Comparison of ENCODE assay signal across 1 cellular context in the genomic region with DNA sequence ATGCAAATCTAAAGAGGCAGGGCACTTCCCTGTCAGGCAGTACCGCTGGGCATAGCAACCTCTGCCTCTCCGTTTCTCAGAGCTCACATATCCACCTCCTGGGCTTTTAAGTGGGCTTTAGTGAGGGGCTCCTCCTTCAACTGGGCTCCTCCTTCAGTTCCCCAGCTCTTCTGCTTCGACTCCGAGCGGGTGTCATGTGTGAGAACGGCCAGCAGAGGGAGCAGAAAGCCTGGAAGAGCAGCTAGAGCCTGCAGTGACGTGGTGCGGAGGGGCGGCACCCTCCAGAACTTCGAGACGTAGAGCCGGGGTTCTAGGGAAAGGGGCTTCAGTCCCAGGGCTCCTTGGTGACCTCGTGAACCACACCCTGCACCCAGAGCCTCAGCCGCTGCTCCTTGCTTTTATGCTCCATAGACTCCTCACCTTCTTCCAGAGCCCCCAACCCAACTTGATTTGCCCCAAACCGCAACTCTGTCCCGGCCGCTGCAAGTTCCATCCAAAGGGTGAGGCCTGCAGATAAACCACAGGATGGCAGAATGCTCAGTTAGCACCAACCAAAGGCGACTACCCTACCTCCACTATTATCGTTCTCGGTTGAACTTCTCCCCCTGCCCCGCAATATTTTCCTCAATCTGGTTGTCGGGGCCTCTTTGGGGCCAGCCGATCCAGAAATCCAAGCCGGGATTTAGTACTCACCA.
A peak's percentile ranks its signal among the peaks of the same experiment; 100 is the strongest.
TF ChIP-seq lines count a peak whose summit lies in the region.

No MANE protein-coding gene starts in this region.

TF ChIP-seq in K562, 482 proteins besides CTCF, POLR2A, EP300 and RAD21 (continued from another document and continues in another):
- TF ChIP-seq, protein P1, sequence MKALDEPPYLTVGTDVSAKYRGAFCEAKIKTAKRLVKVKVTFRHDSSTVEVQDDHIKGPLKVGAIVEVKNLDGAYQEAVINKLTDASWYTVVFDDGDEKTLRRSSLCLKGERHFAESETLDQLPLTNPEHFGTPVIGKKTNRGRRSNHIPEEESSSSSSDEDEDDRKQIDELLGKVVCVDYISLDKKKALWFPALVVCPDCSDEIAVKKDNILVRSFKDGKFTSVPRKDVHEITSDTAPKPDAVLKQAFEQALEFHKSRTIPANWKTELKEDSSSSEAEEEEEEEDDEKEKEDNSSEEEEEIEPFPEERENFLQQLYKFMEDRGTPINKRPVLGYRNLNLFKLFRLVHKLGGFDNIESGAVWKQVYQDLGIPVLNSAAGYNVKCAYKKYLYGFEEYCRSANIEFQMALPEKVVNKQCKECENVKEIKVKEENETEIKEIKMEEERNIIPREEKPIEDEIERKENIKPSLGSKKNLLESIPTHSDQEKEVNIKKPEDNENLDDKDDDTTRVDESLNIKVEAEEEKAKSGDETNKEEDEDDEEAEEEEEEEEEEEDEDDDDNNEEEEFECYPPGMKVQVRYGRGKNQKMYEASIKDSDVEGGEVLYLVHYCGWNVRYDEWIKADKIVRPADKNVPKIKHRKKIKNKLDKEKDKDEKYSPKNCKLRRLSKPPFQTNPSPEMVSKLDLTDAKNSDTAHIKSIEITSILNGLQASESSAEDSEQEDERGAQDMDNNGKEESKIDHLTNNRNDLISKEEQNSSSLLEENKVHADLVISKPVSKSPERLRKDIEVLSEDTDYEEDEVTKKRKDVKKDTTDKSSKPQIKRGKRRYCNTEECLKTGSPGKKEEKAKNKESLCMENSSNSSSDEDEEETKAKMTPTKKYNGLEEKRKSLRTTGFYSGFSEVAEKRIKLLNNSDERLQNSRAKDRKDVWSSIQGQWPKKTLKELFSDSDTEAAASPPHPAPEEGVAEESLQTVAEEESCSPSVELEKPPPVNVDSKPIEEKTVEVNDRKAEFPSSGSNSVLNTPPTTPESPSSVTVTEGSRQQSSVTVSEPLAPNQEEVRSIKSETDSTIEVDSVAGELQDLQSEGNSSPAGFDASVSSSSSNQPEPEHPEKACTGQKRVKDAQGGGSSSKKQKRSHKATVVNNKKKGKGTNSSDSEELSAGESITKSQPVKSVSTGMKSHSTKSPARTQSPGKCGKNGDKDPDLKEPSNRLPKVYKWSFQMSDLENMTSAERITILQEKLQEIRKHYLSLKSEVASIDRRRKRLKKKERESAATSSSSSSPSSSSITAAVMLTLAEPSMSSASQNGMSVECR (CRISPR knock-in tag; IDR thresholded peaks at IDR 0.05) = peak; percentile 69; the same call in 1 of the 2 replicates
- TF ChIP-seq BCOR (IDR thresholded peaks at IDR 0.05) (peak; percentile 87), TBP (optimal IDR thresholded peaks at IDR 0.05; ENCODE audit: low read depth, low read length) (peak; percentile 37), CAMTA2 (CRISPR knock-in tag; conservative IDR thresholded peaks at IDR 0.05) (no peak), TAF7 (tag; IDR thresholded peaks at IDR 0.05) (no peak), ATF1 (CRISPR knock-in tag; IDR thresholded peaks at IDR 0.05) (peak; percentile 68), ATF1 (tag; IDR thresholded peaks at IDR 0.05) (peak; percentile 96), PRMT5 (CRISPR knock-in tag; IDR thresholded peaks at IDR 0.05) (no peak), ZBED1 (IDR thresholded peaks at IDR 0.05) (0 out of 2 replicates have a peak, but pooled peaks have one; percentile 12), ETV1 (tag; conservative IDR thresholded peaks at IDR 0.05; ENCODE audit: low read depth) (peak; percentile 86), MTA3 (IDR thresholded peaks at IDR 0.05; ENCODE audit: borderline replicate concordance) (peak; percentile 91; the same call in 1 of the 2 replicates), NBN (IDR thresholded peaks at IDR 0.05; ENCODE audit: low read depth) (peak; percentile 46; the same call in 1 of the 2 replicates), L3MBTL2 (IDR thresholded peaks at IDR 0.05) (peak; percentile 37), RBFOX2 (IDR thresholded peaks at IDR 0.05; ENCODE audit: low read depth, low read length) (peak; percentile 69), GABPB2 (CRISPR knock-in tag; conservative IDR thresholded peaks at IDR 0.05) (no peak)
- TF ChIP-seq, protein P2, sequence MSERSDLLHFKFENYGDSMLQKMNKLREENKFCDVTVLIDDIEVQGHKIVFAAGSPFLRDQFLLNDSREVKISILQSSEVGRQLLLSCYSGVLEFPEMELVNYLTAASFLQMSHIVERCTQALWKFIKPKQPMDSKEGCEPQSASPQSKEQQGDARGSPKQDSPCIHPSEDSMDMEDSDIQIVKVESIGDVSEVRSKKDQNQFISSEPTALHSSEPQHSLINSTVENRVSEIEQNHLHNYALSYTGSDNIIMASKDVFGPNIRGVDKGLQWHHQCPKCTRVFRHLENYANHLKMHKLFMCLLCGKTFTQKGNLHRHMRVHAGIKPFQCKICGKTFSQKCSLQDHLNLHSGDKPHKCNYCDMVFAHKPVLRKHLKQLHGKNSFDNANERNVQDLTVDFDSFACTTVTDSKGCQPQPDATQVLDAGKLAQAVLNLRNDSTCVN (CRISPR knock-in tag; IDR thresholded peaks at IDR 0.05) = 0 out of 2 replicates have a peak, but pooled peaks have one; percentile 65
- TF ChIP-seq, protein P3, sequence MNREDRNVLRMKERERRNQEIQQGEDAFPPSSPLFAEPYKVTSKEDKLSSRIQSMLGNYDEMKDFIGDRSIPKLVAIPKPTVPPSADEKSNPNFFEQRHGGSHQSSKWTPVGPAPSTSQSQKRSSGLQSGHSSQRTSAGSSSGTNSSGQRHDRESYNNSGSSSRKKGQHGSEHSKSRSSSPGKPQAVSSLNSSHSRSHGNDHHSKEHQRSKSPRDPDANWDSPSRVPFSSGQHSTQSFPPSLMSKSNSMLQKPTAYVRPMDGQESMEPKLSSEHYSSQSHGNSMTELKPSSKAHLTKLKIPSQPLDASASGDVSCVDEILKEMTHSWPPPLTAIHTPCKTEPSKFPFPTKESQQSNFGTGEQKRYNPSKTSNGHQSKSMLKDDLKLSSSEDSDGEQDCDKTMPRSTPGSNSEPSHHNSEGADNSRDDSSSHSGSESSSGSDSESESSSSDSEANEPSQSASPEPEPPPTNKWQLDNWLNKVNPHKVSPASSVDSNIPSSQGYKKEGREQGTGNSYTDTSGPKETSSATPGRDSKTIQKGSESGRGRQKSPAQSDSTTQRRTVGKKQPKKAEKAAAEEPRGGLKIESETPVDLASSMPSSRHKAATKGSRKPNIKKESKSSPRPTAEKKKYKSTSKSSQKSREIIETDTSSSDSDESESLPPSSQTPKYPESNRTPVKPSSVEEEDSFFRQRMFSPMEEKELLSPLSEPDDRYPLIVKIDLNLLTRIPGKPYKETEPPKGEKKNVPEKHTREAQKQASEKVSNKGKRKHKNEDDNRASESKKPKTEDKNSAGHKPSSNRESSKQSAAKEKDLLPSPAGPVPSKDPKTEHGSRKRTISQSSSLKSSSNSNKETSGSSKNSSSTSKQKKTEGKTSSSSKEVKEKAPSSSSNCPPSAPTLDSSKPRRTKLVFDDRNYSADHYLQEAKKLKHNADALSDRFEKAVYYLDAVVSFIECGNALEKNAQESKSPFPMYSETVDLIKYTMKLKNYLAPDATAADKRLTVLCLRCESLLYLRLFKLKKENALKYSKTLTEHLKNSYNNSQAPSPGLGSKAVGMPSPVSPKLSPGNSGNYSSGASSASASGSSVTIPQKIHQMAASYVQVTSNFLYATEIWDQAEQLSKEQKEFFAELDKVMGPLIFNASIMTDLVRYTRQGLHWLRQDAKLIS (CRISPR knock-in tag; IDR thresholded peaks at IDR 0.05) = peak; percentile 45; the same call in 1 of the 2 replicates
- TF ChIP-seq, protein P4, sequence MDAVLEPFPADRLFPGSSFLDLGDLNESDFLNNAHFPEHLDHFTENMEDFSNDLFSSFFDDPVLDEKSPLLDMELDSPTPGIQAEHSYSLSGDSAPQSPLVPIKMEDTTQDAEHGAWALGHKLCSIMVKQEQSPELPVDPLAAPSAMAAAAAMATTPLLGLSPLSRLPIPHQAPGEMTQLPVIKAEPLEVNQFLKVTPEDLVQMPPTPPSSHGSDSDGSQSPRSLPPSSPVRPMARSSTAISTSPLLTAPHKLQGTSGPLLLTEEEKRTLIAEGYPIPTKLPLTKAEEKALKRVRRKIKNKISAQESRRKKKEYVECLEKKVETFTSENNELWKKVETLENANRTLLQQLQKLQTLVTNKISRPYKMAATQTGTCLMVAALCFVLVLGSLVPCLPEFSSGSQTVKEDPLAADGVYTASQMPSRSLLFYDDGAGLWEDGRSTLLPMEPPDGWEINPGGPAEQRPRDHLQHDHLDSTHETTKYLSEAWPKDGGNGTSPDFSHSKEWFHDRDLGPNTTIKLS (IDR thresholded peaks at IDR 0.05; ENCODE audit: borderline replicate concordance, low read depth) = peak; percentile 75; the same call in 1 of the 2 replicates
- TF ChIP-seq, protein P5, sequence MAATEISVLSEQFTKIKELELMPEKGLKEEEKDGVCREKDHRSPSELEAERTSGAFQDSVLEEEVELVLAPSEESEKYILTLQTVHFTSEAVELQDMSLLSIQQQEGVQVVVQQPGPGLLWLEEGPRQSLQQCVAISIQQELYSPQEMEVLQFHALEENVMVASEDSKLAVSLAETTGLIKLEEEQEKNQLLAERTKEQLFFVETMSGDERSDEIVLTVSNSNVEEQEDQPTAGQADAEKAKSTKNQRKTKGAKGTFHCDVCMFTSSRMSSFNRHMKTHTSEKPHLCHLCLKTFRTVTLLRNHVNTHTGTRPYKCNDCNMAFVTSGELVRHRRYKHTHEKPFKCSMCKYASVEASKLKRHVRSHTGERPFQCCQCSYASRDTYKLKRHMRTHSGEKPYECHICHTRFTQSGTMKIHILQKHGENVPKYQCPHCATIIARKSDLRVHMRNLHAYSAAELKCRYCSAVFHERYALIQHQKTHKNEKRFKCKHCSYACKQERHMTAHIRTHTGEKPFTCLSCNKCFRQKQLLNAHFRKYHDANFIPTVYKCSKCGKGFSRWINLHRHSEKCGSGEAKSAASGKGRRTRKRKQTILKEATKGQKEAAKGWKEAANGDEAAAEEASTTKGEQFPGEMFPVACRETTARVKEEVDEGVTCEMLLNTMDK (IDR thresholded peaks at IDR 0.05; ENCODE audit: borderline replicate concordance, insufficient read depth, low read depth, low read length, poor library complexity, severe bottlenecking) = peak; percentile 4
- TF ChIP-seq, protein P6, sequence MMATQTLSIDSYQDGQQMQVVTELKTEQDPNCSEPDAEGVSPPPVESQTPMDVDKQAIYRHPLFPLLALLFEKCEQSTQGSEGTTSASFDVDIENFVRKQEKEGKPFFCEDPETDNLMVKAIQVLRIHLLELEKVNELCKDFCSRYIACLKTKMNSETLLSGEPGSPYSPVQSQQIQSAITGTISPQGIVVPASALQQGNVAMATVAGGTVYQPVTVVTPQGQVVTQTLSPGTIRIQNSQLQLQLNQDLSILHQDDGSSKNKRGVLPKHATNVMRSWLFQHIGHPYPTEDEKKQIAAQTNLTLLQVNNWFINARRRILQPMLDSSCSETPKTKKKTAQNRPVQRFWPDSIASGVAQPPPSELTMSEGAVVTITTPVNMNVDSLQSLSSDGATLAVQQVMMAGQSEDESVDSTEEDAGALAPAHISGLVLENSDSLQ (IDR thresholded peaks at IDR 0.05) = peak; percentile 25
- TF ChIP-seq, protein P7, sequence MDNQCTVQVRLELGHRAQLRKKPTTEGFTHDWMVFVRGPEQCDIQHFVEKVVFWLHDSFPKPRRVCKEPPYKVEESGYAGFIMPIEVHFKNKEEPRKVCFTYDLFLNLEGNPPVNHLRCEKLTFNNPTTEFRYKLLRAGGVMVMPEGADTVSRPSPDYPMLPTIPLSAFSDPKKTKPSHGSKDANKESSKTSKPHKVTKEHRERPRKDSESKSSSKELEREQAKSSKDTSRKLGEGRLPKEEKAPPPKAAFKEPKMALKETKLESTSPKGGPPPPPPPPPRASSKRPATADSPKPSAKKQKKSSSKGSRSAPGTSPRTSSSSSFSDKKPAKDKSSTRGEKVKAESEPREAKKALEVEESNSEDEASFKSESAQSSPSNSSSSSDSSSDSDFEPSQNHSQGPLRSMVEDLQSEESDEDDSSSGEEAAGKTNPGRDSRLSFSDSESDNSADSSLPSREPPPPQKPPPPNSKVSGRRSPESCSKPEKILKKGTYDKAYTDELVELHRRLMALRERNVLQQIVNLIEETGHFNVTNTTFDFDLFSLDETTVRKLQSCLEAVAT (IDR thresholded peaks at IDR 0.05) = peak in 1 of 2 experiments; percentile 72; a peak in 2 of 4 replicates
- TF ChIP-seq, protein P8, sequence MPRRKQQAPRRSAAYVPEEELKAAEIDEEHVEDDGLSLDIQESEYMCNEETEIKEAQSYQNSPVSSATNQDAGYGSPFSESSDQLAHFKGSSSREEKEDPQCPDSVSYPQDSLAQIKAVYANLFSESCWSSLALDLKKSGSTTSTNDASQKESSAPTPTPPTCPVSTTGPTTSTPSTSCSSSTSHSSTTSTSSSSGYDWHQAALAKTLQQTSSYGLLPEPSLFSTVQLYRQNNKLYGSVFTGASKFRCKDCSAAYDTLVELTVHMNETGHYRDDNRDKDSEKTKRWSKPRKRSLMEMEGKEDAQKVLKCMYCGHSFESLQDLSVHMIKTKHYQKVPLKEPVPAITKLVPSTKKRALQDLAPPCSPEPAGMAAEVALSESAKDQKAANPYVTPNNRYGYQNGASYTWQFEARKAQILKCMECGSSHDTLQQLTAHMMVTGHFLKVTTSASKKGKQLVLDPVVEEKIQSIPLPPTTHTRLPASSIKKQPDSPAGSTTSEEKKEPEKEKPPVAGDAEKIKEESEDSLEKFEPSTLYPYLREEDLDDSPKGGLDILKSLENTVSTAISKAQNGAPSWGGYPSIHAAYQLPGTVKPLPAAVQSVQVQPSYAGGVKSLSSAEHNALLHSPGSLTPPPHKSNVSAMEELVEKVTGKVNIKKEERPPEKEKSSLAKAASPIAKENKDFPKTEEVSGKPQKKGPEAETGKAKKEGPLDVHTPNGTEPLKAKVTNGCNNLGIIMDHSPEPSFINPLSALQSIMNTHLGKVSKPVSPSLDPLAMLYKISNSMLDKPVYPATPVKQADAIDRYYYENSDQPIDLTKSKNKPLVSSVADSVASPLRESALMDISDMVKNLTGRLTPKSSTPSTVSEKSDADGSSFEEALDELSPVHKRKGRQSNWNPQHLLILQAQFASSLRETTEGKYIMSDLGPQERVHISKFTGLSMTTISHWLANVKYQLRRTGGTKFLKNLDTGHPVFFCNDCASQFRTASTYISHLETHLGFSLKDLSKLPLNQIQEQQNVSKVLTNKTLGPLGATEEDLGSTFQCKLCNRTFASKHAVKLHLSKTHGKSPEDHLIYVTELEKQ (CRISPR knock-in tag; IDR thresholded peaks at IDR 0.05) = no peak
- TF ChIP-seq, protein P9, sequence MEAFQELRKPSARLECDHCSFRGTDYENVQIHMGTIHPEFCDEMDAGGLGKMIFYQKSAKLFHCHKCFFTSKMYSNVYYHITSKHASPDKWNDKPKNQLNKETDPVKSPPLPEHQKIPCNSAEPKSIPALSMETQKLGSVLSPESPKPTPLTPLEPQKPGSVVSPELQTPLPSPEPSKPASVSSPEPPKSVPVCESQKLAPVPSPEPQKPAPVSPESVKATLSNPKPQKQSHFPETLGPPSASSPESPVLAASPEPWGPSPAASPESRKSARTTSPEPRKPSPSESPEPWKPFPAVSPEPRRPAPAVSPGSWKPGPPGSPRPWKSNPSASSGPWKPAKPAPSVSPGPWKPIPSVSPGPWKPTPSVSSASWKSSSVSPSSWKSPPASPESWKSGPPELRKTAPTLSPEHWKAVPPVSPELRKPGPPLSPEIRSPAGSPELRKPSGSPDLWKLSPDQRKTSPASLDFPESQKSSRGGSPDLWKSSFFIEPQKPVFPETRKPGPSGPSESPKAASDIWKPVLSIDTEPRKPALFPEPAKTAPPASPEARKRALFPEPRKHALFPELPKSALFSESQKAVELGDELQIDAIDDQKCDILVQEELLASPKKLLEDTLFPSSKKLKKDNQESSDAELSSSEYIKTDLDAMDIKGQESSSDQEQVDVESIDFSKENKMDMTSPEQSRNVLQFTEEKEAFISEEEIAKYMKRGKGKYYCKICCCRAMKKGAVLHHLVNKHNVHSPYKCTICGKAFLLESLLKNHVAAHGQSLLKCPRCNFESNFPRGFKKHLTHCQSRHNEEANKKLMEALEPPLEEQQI (IDR thresholded peaks at IDR 0.05) = no peak
